In genomic region chr20:62142252-62143117, GRCh38 we compare ENCODE assay signal across 8 cellular contexts. TPM values are rescaled to one million over a fixed set of nuclear protein-coding genes. Genes with fewer than 3 reads are reported as not detected.
DNase-seq lines count a peak whose midpoint lies in the region; ATAC-seq and TF ChIP-seq lines count a peak whose summit lies in the region.

No MANE protein-coding gene starts in this region.

- intact Hi-C loops in natural killer cell (cut with micrococcal nuclease) = loop anchor here (1.0 to 5.0 kb wide), 3 partner anchors 20 to 75 kb away; partner anchors contain the start of genes LSM14B, MTG2 and TAF4

- no peaks in the 10 kb centered on the region for H3K27me3 Mint-ChIP-seq in natural killer cell (ENCODE audit: low read depth in 2 of 2)

- H3K9me3 Mint-ChIP-seq in natural killer cell = no peaks in the 10 kb centered on the region

- DNase-seq in NCI-H2227 (lab: John Stamatoyannopoulos, UW; ENCODE audit: unreplicated experiment) (peak; percentile 57), NCI-H2227 treated with DMSO at 0.1 percent for 48 hours (lab: John Stamatoyannopoulos, UW) (no peak), RPMI7951 (ENCODE audit: low read depth) (peak; percentile 19), natural killer cell (no peak), HPDE6-E6E7 (ENCODE audit: extremely low spot score) (no peak), NCI-H524 treated with DMSO at 0.1 percent for 48 hours (lab: John Stamatoyannopoulos, UW) (no peak)

- H3K27me3 ChIP-seq in endocrine pancreas (ENCODE audit: control insufficient read depth, insufficient read depth, low read length) = no peaks in the 10 kb centered on the region

- peaks cover 9% of the 10 kb centered on the region for H3K36me3 Mint-ChIP-seq in natural killer cell

- peak overlapping the region; percentile 87 for H3K9ac ChIP-seq in endocrine pancreas (ENCODE audit: control insufficient read depth, insufficient read depth, low read length)

- H3K4me3 ChIP-seq in endocrine pancreas (ENCODE audit: control insufficient read depth, insufficient read depth, low read length) = peak overlapping the region; percentile 71

- H3K27ac Mint-ChIP-seq in natural killer cell = peak overlapping the region; percentile 79 to 90

- TF ChIP-seq CTCF in natural killer cell (IDR thresholded peaks at IDR 0.05) = no peak

- peak; percentile 15 for ATAC-seq in HG02852 (IDR thresholded peaks at IDR 0.05; ENCODE audit: unreplicated experiment)
- peak in 1 of 3 donors; percentile 4 for ATAC-seq in natural killer cell

- no peaks in the 10 kb centered on the region for H3K9me3 ChIP-seq in endocrine pancreas (ENCODE audit: control insufficient read depth, low read length)

- H3K36me3 ChIP-seq in endocrine pancreas (ENCODE audit: control insufficient read depth, insufficient read depth, low read length) = peaks cover 8% of the 10 kb centered on the region

- peak overlapping the region; percentile 91 for H3K4me3 Mint-ChIP-seq in natural killer cell

- peaks cover 51 to 60% of the 10 kb centered on the region in 2 donors for H3K4me1 Mint-ChIP-seq in natural killer cell

- no peaks in the 10 kb centered on the region for H3K4me1 ChIP-seq in endocrine pancreas (ENCODE audit: control insufficient read depth, insufficient read depth, low read length)

RNA-seq across cellular contexts. Expression of gene PSMA7, which starts 0.7 kb away (rescaled TPM):
- 878 and 1,048 TPM in 2 replicates for total RNA-seq in RPMI7951 (2014; rRNA removed; shearing (Covaris generic))
- 100 to 1,000 TPM; 154 to 177 (median 168) TPM for total RNA-seq in natural killer cell

RNA-seq across cellular contexts. Expression of gene SS18L1, which starts 1.1 kb away (rescaled TPM):
- 8.6 and 10.7 TPM in 2 replicates for total RNA-seq in RPMI7951 (2014; rRNA removed; shearing (Covaris generic))
- total RNA-seq in natural killer cell = 10 to 100 TPM; 19.1 to 26.0 (median 23.7) TPM

RNA-seq across cellular contexts. Expression of gene LSM14B, which starts 20.2 kb away (rescaled TPM):
- 39.4 and 39.9 TPM in 2 replicates for total RNA-seq in RPMI7951 (2014; rRNA removed; shearing (Covaris generic))
- total RNA-seq in natural killer cell = 10 to 100 TPM; 41.1 to 56.2 (median 47.3) TPM

RNA-seq across cellular contexts. Expression of gene MTG2, which starts 40.3 kb away (rescaled TPM):
- total RNA-seq in RPMI7951 (2014; rRNA removed; shearing (Covaris generic)) = 21.1 and 28.1 TPM in 2 replicates
- 10 to 100 TPM; 16.8 to 25.8 (median 25.3) TPM for total RNA-seq in natural killer cell

Comparison
In these comparisons a context has a peak if more than half of its experiments do, and no peak if none do; other contexts are left out.
1. DNase-seq: peak in NCI-H2227 (single experiment) and RPMI7951 (single experiment); none in NCI-H2227 treated with DMSO at 0.1 percent for 48 hours (single experiment), natural killer cell (single experiment), HPDE6-E6E7 (single experiment) and NCI-H524 treated with DMSO at 0.1 percent for 48 hours (single experiment).